Comparison of ENCODE assay signal across 1 cellular context in genomic region chr11:820655-821512, GRCh38.
TF ChIP-seq lines count a peak whose summit lies in the region.

No MANE protein-coding gene starts in this region.

TF ChIP-seq in H1, 55 proteins besides CTCF, POLR2A, EP300 and RAD21:
- TF ChIP-seq GABPA (IDR thresholded peaks at IDR 0.05; ENCODE audit: borderline replicate concordance, insufficient read depth, low read length) (no peak), SP1 (IDR thresholded peaks at IDR 0.05; ENCODE audit: low read depth, low read length) (no peak), MAFK (IDR thresholded peaks at IDR 0.05; ENCODE audit: low read depth, low read length) (no peak), TCF12 (IDR thresholded peaks at IDR 0.05; ENCODE audit: low read depth, low read length) (no peak), BACH1 (IDR thresholded peaks at IDR 0.05; ENCODE audit: low read length) (no peak), CHD7 (IDR thresholded peaks at IDR 0.05; ENCODE audit: insufficient replicate concordance, low read length) (no peak), BRCA1 (IDR thresholded peaks at IDR 0.05; ENCODE audit: low read depth, low read length) (no peak)
